Comparison of ENCODE assay signal across 9 cellular contexts in the genomic region with DNA sequence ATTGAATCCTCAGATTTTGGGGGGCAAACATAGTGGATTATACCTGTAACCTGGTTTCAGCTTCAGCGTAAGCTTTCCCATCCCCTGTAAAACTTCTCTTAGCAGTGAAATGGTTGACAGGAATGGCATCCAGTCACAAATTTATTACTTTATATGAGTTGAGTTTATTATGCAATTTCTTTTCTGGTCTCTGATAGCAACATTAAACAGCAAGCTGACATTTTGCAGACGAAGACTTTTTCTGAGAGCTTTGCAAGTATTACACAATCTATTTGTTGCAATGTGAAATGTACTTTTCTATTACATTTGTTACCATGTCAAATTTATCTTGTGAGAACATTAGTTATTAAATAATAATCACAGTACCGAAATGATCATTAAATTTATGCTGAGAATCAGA.
A peak's percentile ranks its signal among the peaks of the same experiment; 100 is the strongest.
DNase-seq lines count a peak whose midpoint lies in the region; ATAC-seq and TF ChIP-seq lines count a peak whose summit lies in the region.
"Had no signal": no experiment of that assay in that cellular context is flagged by ENCODE, and none has a peak within 500 bp of the region (broad histone marks: within the 10 kb centered on the region; RNA-seq: fewer than 3 reads in every experiment).

No MANE protein-coding gene starts in this region.

- H3K4me1 ChIP-seq in RWPE2 (ENCODE audit: insufficient read depth, poor library complexity, severe bottlenecking) (no peaks in the 10 kb centered on the region), esophagus muscularis mucosa (peaks cover 0 to 14% (median 5%) of the 10 kb centered on the region in 4 donors), parathyroid adenoma (no peaks in the 10 kb centered on the region)

- H3K27ac ChIP-seq in RWPE2 (ENCODE audit: poor library complexity, severe bottlenecking), result no peak overlapping the region
- H3K27ac ChIP-seq in esophagus muscularis mucosa (replicated peaks in 1 of 4), result no peak overlapping the region
- no peak overlapping the region for H3K27ac ChIP-seq in parathyroid adenoma

- no peak for TF ChIP-seq CTCF in GM12865 (IDR thresholded peaks at IDR 0.05; ENCODE audit: insufficient read depth, low read depth, low read length, missing control alignments)
- TF ChIP-seq CTCF in RWPE2 (IDR thresholded peaks at IDR 0.05; ENCODE audit: poor library complexity, severe bottlenecking), result no peak
- no peak for TF ChIP-seq CTCF in esophagus muscularis mucosa (IDR thresholded peaks at IDR 0.05)
- TF ChIP-seq CTCF in parathyroid adenoma (IDR thresholded peaks at IDR 0.05), result no peak

- no peak for TF ChIP-seq POLR2A in esophagus muscularis mucosa (IDR thresholded peaks at IDR 0.05; ENCODE audit: low read depth)

- H3K79me2 ChIP-seq in parathyroid adenoma, result no peaks in the 10 kb centered on the region

- H3K4me3 ChIP-seq in GM12865 (ENCODE audit: low read depth, low read length), result peak overlapping the region; percentile 52
- H3K4me3 ChIP-seq in RWPE2 (ENCODE audit: severe bottlenecking), result peak overlapping the region; percentile 46
- peak overlapping the region in 3 of 4 donors; percentile 56 to 62 (median 59) for H3K4me3 ChIP-seq in esophagus muscularis mucosa
- peak overlapping the region; percentile 74 for H3K4me3 ChIP-seq in parathyroid adenoma (ENCODE audit: low read depth, low read length)

- 73% methylated on average over 3 of the region's 3 CpGs for WGBS in esophagus muscularis mucosa

- H3K36me3 ChIP-seq in RWPE2 (ENCODE audit: low read depth) (no peaks in the 10 kb centered on the region), esophagus muscularis mucosa (no peaks in the 10 kb centered on the region), parathyroid adenoma (ENCODE audit: control insufficient read depth, insufficient read depth, low read length) (no peaks in the 10 kb centered on the region)

- H3K9me3 ChIP-seq in RWPE2 (ENCODE audit: severe bottlenecking) (no peaks in the 10 kb centered on the region), esophagus muscularis mucosa (no peaks in the 10 kb centered on the region), parathyroid adenoma (ENCODE audit: control insufficient read depth, low read length) (no peaks in the 10 kb centered on the region)

- no peak overlapping the region for H2AFZ ChIP-seq in parathyroid adenoma

- H3K27me3 ChIP-seq in RWPE2 (ENCODE audit: insufficient read depth, poor library complexity, severe bottlenecking), result no peaks in the 10 kb centered on the region
- no peaks in the 10 kb centered on the region for H3K27me3 ChIP-seq in esophagus muscularis mucosa
- H3K27me3 ChIP-seq in parathyroid adenoma (ENCODE audit: control insufficient read depth, insufficient read depth, low read length), result no peaks in the 10 kb centered on the region

- intact Hi-C loops in esophagus muscularis mucosa (cut with DNase I), result no loop called here

- DNase-seq in GM12865 (ENCODE audit: low read depth) (no peak), RWPE2 (ENCODE audit: low spot score) (no peak), esophagus muscularis mucosa (ENCODE audit: extremely low spot score) (no peak), COR-L47 (lab: John Stamatoyannopoulos, UW) (no peak), NCI-H2107 treated with DMSO at 0.1 percent for 48 hours (lab: John Stamatoyannopoulos, UW; ENCODE audit: unreplicated experiment) (no peak), OCI-M2 (lab: John Stamatoyannopoulos, UW; ENCODE audit: unreplicated experiment) (no peak), HCEC 1CT (no peak)
- DNase-seq: NCI-H226 had no signal

- TF ChIP-seq EP300 in esophagus muscularis mucosa (IDR thresholded peaks at IDR 0.05), result no peak

- H3K4me2 ChIP-seq in parathyroid adenoma (ENCODE audit: low read length), result peak overlapping the region; percentile 72

- H3K9ac ChIP-seq in parathyroid adenoma, result no peak overlapping the region

- ATAC-seq in RWPE2 (ENCODE audit: low read depth), result no peak
